12 cellular contexts compared by ENCODE assay signal in genomic region chr6:109318328-109318876, GRCh38.
A peak's percentile ranks its signal among the peaks of the same experiment; 100 is the strongest.
DNase-seq lines count a peak whose midpoint lies in the region; ATAC-seq and TF ChIP-seq lines count a peak whose summit lies in the region.
"Had no signal": no experiment of that assay in that cellular context is flagged by ENCODE, and none has a peak within 500 bp of the region (broad histone marks: within the 10 kb centered on the region; RNA-seq: fewer than 3 reads in every experiment).

No MANE protein-coding gene starts in this region.

- H3F3A ChIP-seq in PC-3 (ENCODE audit: low read length, unreplicated experiment) = no peaks in the 10 kb centered on the region

- no peaks in the 10 kb centered on the region for H3K79me2 ChIP-seq in PC-3 (ENCODE audit: low read length)

- no peak overlapping the region for H3K4me2 ChIP-seq in PC-3 (ENCODE audit: low read length)

- H3K9me3 ChIP-seq in psoas muscle (no peaks in the 10 kb centered on the region), PC-3 (ENCODE audit: low read length) (no peaks in the 10 kb centered on the region)

- peak; percentile 22 to 68 for DNase-seq in NCI-H524 (lab: John Stamatoyannopoulos, UW)
- no peak for DNase-seq in left cardiac atrium
- peak in 1 of 2 donors; percentile 80 for DNase-seq in psoas muscle
- DNase-seq in stimulated activated CD4-positive, alpha-beta T cell treated with anti-CD3 and anti-CD28 coated beads, Interleukin-2, amount 100 ng/mL, for 24 hours = no peak
- no peak for DNase-seq in PC-3
- no peak for DNase-seq in HEK293T (ENCODE audit: extremely low spot score)
- no peak for DNase-seq in SW 1271 (lab: John Stamatoyannopoulos, UW)
- DNase-seq: activated T-cell treated with anti-CD3 and anti-CD28 coated beads, Interleukin-2, amount 50 U/mL, for 4 hours; DMS79; NCI-H446 had no signal

- H3K27ac ChIP-seq in psoas muscle = peak overlapping the region; percentile 73
- no peak overlapping the region for H3K27ac ChIP-seq in PC-3 (ENCODE audit: low read length)

- H3K36me3 ChIP-seq in psoas muscle (ENCODE audit: insufficient read depth in 1 of 2, low read depth in 1 of 2) (no peaks in the 10 kb centered on the region), PC-3 (ENCODE audit: low read depth, low read length) (no peaks in the 10 kb centered on the region)

- BruUV-seq in PC-3 (replicated peaks; lab: Mats Ljungman, UMichigan) = no TSS peak

- no peaks in the 10 kb centered on the region for H4K20me1 ChIP-seq in PC-3 (ENCODE audit: low read length)

- no peak overlapping the region for H3K9ac ChIP-seq in PC-3 (ENCODE audit: low read length)

- H3K27me3 ChIP-seq in psoas muscle (ENCODE audit: insufficient read depth in 3 of 3, low read length in 2 of 3) (no peaks in the 10 kb centered on the region), PC-3 (ENCODE audit: low read length) (no peaks in the 10 kb centered on the region)

- CTCF ChIA-PET in PC-3 (lab: Charles Lee) (no interaction called here), HEK293T (lab: Yijun Ruan, JAX) (no interaction called here)

- no peak overlapping the region for H2AFZ ChIP-seq in PC-3 (ENCODE audit: low read length)

- no peaks in the 10 kb centered on the region for H3K9me2 ChIP-seq in PC-3 (replicated peaks; ENCODE audit: low read length)

- intact Hi-C loops in left cardiac atrium (cut with DNase I) = no loop called here
- intact Hi-C loops in psoas muscle (cut with DNase I) = no loop called here
- intact Hi-C loops in PC-3 (cut with micrococcal nuclease) = no loop called here

- H3K4me1 ChIP-seq in psoas muscle = peaks cover 11% of the 10 kb centered on the region
- no peaks in the 10 kb centered on the region for H3K4me1 ChIP-seq in PC-3 (ENCODE audit: insufficient read depth, low read length)

- 20 to 36% (median 27%) methylated on average over 11 of the region's 11 CpGs for WGBS in psoas muscle, 3 donors

- POLR2A ChIA-PET in PC-3 (lab: Charles Lee; ENCODE audit: unreplicated experiment) (no interaction called here), HEK293T (lab: Yijun Ruan, JAX) (no interaction called here)

- ATAC-seq in GM21737 (IDR thresholded peaks at IDR 0.05; ENCODE audit: unreplicated experiment) = peak; percentile 63
- ATAC-seq in left cardiac atrium = peak; percentile 43 to 66
- peak; percentile 69 to 90 (median 80) for ATAC-seq in psoas muscle
- ATAC-seq in PC-3 = no peak
- ATAC-seq: activated T-cell treated with anti-CD3 and anti-CD28 coated beads, Interleukin-2, amount 50 U/mL, for 4 hours; HCT116 had no signal

- TF ChIP-seq CTCF in psoas muscle (IDR thresholded peaks at IDR 0.05) (no peak), PC-3 (conservative IDR thresholded peaks at IDR 0.05; ENCODE audit: low read depth, low read length) (no peak)

- H3K4me3 ChIP-seq in psoas muscle (peak overlapping the region; percentile 15), PC-3 (ENCODE audit: low read length) (no peak overlapping the region)

TF ChIP-seq in HEK293T, 16 proteins besides CTCF, POLR2A, EP300 and RAD21:
- no peak for TF ChIP-seq HDGF (IDR thresholded peaks at IDR 0.05; ENCODE audit: borderline replicate concordance)
- no peak for TF ChIP-seq ELF4 (IDR thresholded peaks at IDR 0.05)
- TF ChIP-seq LEF1 (IDR thresholded peaks at IDR 0.05; ENCODE audit: borderline replicate concordance) = no peak
- no peak for TF ChIP-seq ZNF384 (IDR thresholded peaks at IDR 0.05)
- TF ChIP-seq L3MBTL2 (conservative IDR thresholded peaks at IDR 0.05) = no peak
- no peak for TF ChIP-seq SUZ12 (IDR thresholded peaks at IDR 0.05)
- no peak for TF ChIP-seq NFRKB (IDR thresholded peaks at IDR 0.05)
- no peak for TF ChIP-seq SP1 (IDR thresholded peaks at IDR 0.05)
- TF ChIP-seq CTBP1 (IDR thresholded peaks at IDR 0.05; ENCODE audit: borderline replicate concordance) = no peak
- no peak for TF ChIP-seq FOXA1 (IDR thresholded peaks at IDR 0.05)
- no peak for TF ChIP-seq FOXK2 (IDR thresholded peaks at IDR 0.05)
- no peak for TF ChIP-seq ARNT (IDR thresholded peaks at IDR 0.05)
- no peak for TF ChIP-seq TARDBP (IDR thresholded peaks at IDR 0.05)
- no peak for TF ChIP-seq FOXM1 (IDR thresholded peaks at IDR 0.05; ENCODE audit: borderline replicate concordance)
- TF ChIP-seq BHLHE40 (IDR thresholded peaks at IDR 0.05; ENCODE audit: borderline replicate concordance) = no peak
- no peak for TF ChIP-seq PKNOX1 (IDR thresholded peaks at IDR 0.05)
TF ChIP-seq in HEK293T: peak in this region for 0.

Comparison
In these comparisons a context has a peak if more than half of its experiments do, and no peak if none do; other contexts are left out.
1. DNase-seq: peak in NCI-H524 (2 of 2); none in left cardiac atrium (single experiment), stimulated activated CD4-positive, alpha-beta T cell treated with anti-CD3 and anti-CD28 coated beads, Interleukin-2, amount 100 ng/mL, for 24 hours (0 of 2), PC-3 (single experiment), HEK293T (single experiment) and SW 1271 (0 of 2).